17 cellular contexts compared by ENCODE assay signal in genomic region chr17:58279736-58280479, GRCh38. TPM values are rescaled to one million over a fixed set of nuclear protein-coding genes. Genes with fewer than 3 reads are reported as not detected.
DNase-seq lines count a peak whose midpoint lies in the region; ATAC-seq and TF ChIP-seq lines count a peak whose summit lies in the region.
"Had no signal": no experiment of that assay in that cellular context is flagged by ENCODE, and none has a peak within 500 bp of the region (broad histone marks: within the 10 kb centered on the region; RNA-seq: fewer than 3 reads in every experiment).

No MANE protein-coding gene starts in this region.

- WGBS in body of pancreas, 2 donors, result 63 to 69% methylated on average over 12 to 16 of the region's 16 CpGs
- WGBS in smooth muscle cell (ENCODE audit: low lambda C conversion rate), result 92% methylated on average over 15 of the region's 16 CpGs

- H3K27ac Mint-ChIP-seq in osteocyte (ENCODE audit: unreplicated experiment), result no peak overlapping the region
- H3K27ac Mint-ChIP-seq: activated CD4-positive, alpha-beta T cell treated with anti-CD3 and anti-CD28 coated beads, Interleukin-2, amount 10 ng/mL, durations not matched to agents 7 days and 5 days; activated T-helper 1 cell treated with anti-CD3 and anti-CD28 coated beads, Interleukin-12 subunit alpha, Interleukin-12 subunit beta, Interleukin-2, Interleukin-4 antibody, amounts not matched to agents 30 ng/mL and 10 ng/mL and 1 ng/mL, durations not matched to agents 14 hours and 24 hours and 36 hours had no signal

- H3K27ac ChIP-seq in body of pancreas (no peak overlapping the region), smooth muscle cell (ENCODE audit: low read depth) (no peak overlapping the region)
- H3K27ac ChIP-seq: colonic mucosa had no signal

- ATAC-seq in body of pancreas, result peak; percentile 30

- no peak overlapping the region for H3K9ac ChIP-seq in smooth muscle cell (ENCODE audit: low read depth)

- no peak overlapping the region for H3K4me2 ChIP-seq in smooth muscle cell

- H3K36me3 ChIP-seq in body of pancreas (replicated peaks in 1 of 2; ENCODE audit: insufficient read depth in 1 of 2, low read depth in 2 of 2) (no peaks in the 10 kb centered on the region), smooth muscle cell (ENCODE audit: low read depth) (no peaks in the 10 kb centered on the region)
- H3K36me3 ChIP-seq: colonic mucosa had no signal

- no peaks in the 10 kb centered on the region for H3F3A ChIP-seq in smooth muscle cell (ENCODE audit: low read depth)

- no peaks in the 10 kb centered on the region for H4K20me1 ChIP-seq in smooth muscle cell (ENCODE audit: low read depth)

- TF ChIP-seq CTCF in GM10266 (IDR thresholded peaks at IDR 0.05; ENCODE audit: control insufficient read depth, insufficient read depth, low read depth, missing control alignments) (no peak), body of pancreas (IDR thresholded peaks at IDR 0.05) (no peak), osteocyte (IDR thresholded peaks at IDR 0.05) (no peak), smooth muscle cell (IDR thresholded peaks at IDR 0.05; ENCODE audit: borderline replicate concordance, insufficient read depth, poor library complexity, severe bottlenecking) (no peak)

- H3K79me2 ChIP-seq in smooth muscle cell (ENCODE audit: low read depth), result no peaks in the 10 kb centered on the region

- H3K27me3 ChIP-seq in body of pancreas (no peaks in the 10 kb centered on the region), smooth muscle cell (ENCODE audit: low read depth) (no peaks in the 10 kb centered on the region)

- no peaks in the 10 kb centered on the region for H3K27me3 Mint-ChIP-seq in osteocyte (ENCODE audit: unreplicated experiment)

- TF ChIP-seq POLR2A in body of pancreas (IDR thresholded peaks at IDR 0.05), result no peak

- H2AFZ ChIP-seq in smooth muscle cell (ENCODE audit: low read depth), result no peak overlapping the region

- no peaks in the 10 kb centered on the region for H3K9me3 Mint-ChIP-seq in osteocyte (ENCODE audit: unreplicated experiment)
- H3K9me3 Mint-ChIP-seq: activated CD4-positive, alpha-beta T cell treated with anti-CD3 and anti-CD28 coated beads, Interleukin-2, amount 10 ng/mL, durations not matched to agents 7 days and 5 days; activated T-helper 1 cell treated with anti-CD3 and anti-CD28 coated beads, Interleukin-12 subunit alpha, Interleukin-12 subunit beta, Interleukin-2, Interleukin-4 antibody, amounts not matched to agents 30 ng/mL and 10 ng/mL and 1 ng/mL, durations not matched to agents 14 hours and 24 hours and 36 hours had no signal

- H3K4me1 Mint-ChIP-seq in osteocyte (ENCODE audit: unreplicated experiment), result no peaks in the 10 kb centered on the region

- H3K36me3 Mint-ChIP-seq in osteocyte (ENCODE audit: unreplicated experiment), result no peaks in the 10 kb centered on the region

- H3K4me3 ChIP-seq in body of pancreas, result no peak overlapping the region
- no peak overlapping the region for H3K4me3 ChIP-seq in smooth muscle cell

- intact Hi-C loops in body of pancreas (cut with DNase I), result no loop called here

- peaks cover 10% of the 10 kb centered on the region for H3K4me1 ChIP-seq in body of pancreas
- H3K4me1 ChIP-seq in smooth muscle cell (ENCODE audit: low read depth), result peaks cover 3% of the 10 kb centered on the region
- H3K4me1 ChIP-seq: colonic mucosa had no signal

- no peak overlapping the region for H3K4me3 Mint-ChIP-seq in osteocyte (ENCODE audit: unreplicated experiment)
- H3K4me3 Mint-ChIP-seq: activated CD4-positive, alpha-beta T cell treated with anti-CD3 and anti-CD28 coated beads, Interleukin-2, amount 10 ng/mL, durations not matched to agents 7 days and 5 days; activated T-helper 1 cell treated with anti-CD3 and anti-CD28 coated beads, Interleukin-12 subunit alpha, Interleukin-12 subunit beta, Interleukin-2, Interleukin-4 antibody, amounts not matched to agents 30 ng/mL and 10 ng/mL and 1 ng/mL, durations not matched to agents 14 hours and 24 hours and 36 hours had no signal

- peak; percentile 23 for DNase-seq in NOMO-1 treated with dmso at 0.1 percent for 144 hours (lab: John Stamatoyannopoulos, UW; ENCODE audit: unreplicated experiment)
- DNase-seq in NOMO-1 treated with DMSO at 0.1 percent for 48 hours (lab: John Stamatoyannopoulos, UW; ENCODE audit: unreplicated experiment), result no peak
- DNase-seq in GM10266 (ENCODE audit: extremely low spot score), result peak; percentile 32
- no peak for DNase-seq in body of pancreas
- peak; percentile 82 for DNase-seq in osteocyte (ENCODE audit: extremely low spot score, unreplicated experiment)
- DNase-seq in activated T-cell treated with anti-CD3 and anti-CD28 coated beads, Interleukin-2, amount 50 U/mL, for 48 hours, result no peak
- DNase-seq in NCI-H524 treated with DMSO at 0.1 percent for 48 hours (lab: John Stamatoyannopoulos, UW), result no peak
- no peak for DNase-seq in smooth muscle cell (lab: John Stamatoyannopoulos, UW; ENCODE audit: unreplicated experiment)
- DNase-seq: activated CD4-positive, alpha-beta T cell treated with anti-CD3 and anti-CD28 coated beads, Interleukin-2, amount 10 ng/mL, durations not matched to agents 7 days and 5 days; amniotic stem cell; colonic mucosa; erythroblast; GF-D8; mesenchymal stem cell; T-helper 9 cell had no signal

- H3K9me3 ChIP-seq in body of pancreas (no peaks in the 10 kb centered on the region), smooth muscle cell (replicated peaks; ENCODE audit: low read depth) (no peaks in the 10 kb centered on the region)
- H3K9me3 ChIP-seq: colonic mucosa had no signal

RNA-seq across cellular contexts. Expression of gene MPO, which starts 0.8 kb away (rescaled TPM):
- total RNA-seq in body of pancreas (not detected), osteocyte (not detected in 2 replicates), smooth muscle cell (not detected in 2 replicates)
- 0.09 TPM in 1 of 2 replicates, not detected in the other for polyA plus RNA-seq in smooth muscle cell
- total RNA-seq: activated CD4-positive, alpha-beta T cell treated with anti-CD3 and anti-CD28 coated beads, Interleukin-2, amount 10 ng/mL, durations not matched to agents 7 days and 5 days; activated T-helper 1 cell treated with anti-CD3 and anti-CD28 coated beads, Interleukin-12 subunit alpha, Interleukin-12 subunit beta, Interleukin-2, Interleukin-4 antibody, amounts not matched to agents 30 ng/mL and 10 ng/mL and 1 ng/mL, durations not matched to agents 14 hours and 24 hours and 36 hours; colonic mucosa had no signal

RNA-seq across cellular contexts. Expression of gene LPO, which starts 41.5 kb away (rescaled TPM):
- total RNA-seq in body of pancreas, result not detected
- not detected in 2 replicates for total RNA-seq in osteocyte
- 1.7 and 4.1 TPM in 2 replicates for total RNA-seq in smooth muscle cell
- 3.3 TPM in 2 replicates for polyA plus RNA-seq in smooth muscle cell
- total RNA-seq: activated CD4-positive, alpha-beta T cell treated with anti-CD3 and anti-CD28 coated beads, Interleukin-2, amount 10 ng/mL, durations not matched to agents 7 days and 5 days; activated T-helper 1 cell treated with anti-CD3 and anti-CD28 coated beads, Interleukin-12 subunit alpha, Interleukin-12 subunit beta, Interleukin-2, Interleukin-4 antibody, amounts not matched to agents 30 ng/mL and 10 ng/mL and 1 ng/mL, durations not matched to agents 14 hours and 24 hours and 36 hours; colonic mucosa; glomerular endothelial cell had no signal

RNA-seq across cellular contexts. Expression of gene TSPOAP1, which starts 48.7 kb away (rescaled TPM):
- total RNA-seq in body of pancreas (10 to 100 TPM; 21.0 to 22.7 TPM), osteocyte (0.05 TPM in 1 of 2 replicates, not detected in the other), smooth muscle cell (4.3 and 7.0 TPM in 2 replicates)
- 11.7 and 18.3 TPM in 2 replicates for polyA plus RNA-seq in smooth muscle cell

Comparison
In these comparisons a context has a peak if more than half of its experiments do, and no peak if none do; other contexts are left out.
1. DNase-seq: peak in NOMO-1 treated with dmso at 0.1 percent for 144 hours (single experiment), GM10266 (single experiment) and osteocyte (single experiment); none in NOMO-1 treated with DMSO at 0.1 percent for 48 hours (single experiment), body of pancreas (0 of 4), activated T-cell treated with anti-CD3 and anti-CD28 coated beads, Interleukin-2, amount 50 U/mL, for 48 hours (0 of 2), NCI-H524 treated with DMSO at 0.1 percent for 48 hours (single experiment) and smooth muscle cell (single experiment).